12 cellular contexts compared by ENCODE assay signal in the genomic region with DNA sequence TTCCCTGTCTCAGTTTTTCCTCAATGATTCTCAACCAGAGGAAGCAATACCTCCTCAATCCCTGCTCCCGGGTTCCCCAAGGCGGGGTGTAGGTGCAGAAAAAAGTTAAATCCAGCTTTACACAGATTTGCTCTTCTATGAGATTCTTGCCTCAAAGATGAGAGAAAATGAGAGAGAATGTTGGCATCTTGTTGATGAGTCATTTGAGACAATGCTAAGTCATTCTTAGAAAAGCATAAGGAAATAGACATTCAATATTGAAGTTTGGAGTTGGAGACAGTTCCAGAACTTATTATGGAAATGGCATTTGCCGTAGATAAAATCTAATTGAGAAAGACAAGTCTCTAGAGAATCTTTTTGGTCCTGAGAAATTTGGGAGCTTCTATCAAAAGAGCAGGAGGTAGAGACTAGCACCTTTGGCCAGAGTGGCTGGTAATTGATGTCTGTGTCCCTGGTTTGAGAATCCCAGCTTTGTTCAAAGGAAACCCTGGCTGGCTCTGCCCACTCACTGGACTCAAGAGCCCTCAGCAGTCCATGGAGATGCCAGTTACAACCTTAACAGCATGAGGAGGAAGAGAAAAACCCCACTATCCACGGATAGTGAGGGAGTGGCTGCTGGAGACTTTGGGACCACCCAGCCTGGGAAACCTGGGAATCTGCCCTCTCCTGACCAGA.
DNase-seq lines count a peak whose midpoint lies in the region; ATAC-seq, FAIRE-seq and TF ChIP-seq lines count a peak whose summit lies in the region.
"Had no signal": no experiment of that assay in that cellular context is flagged by ENCODE, and none has a peak within 500 bp of the region (broad histone marks: within the 10 kb centered on the region; RNA-seq: fewer than 3 reads in every experiment).

No MANE protein-coding gene starts in this region.

- 53% methylated on average over 4 of the region's 4 CpGs for WGBS in A549 (ENCODE audit: missing lambda C conversion rate)

- CTCF ChIA-PET in A549 (lab: Yijun Ruan, JAX), result interaction anchor here (0.9 to 1.3 kb wide), 2 partner anchors 13 to 14 kb away, joined by 3 read pairs; no protein-coding TSS in a partner anchor

- peak in 1 of 2 experiments; percentile 56 for DNase-seq in A549 (ENCODE audit: low read depth in 1 of 2, low spot score in 1 of 2)
- DNase-seq in HS-5 (ENCODE audit: low read depth), result peak; percentile 73
- peak; percentile 48 for DNase-seq in astrocyte of the spinal cord (ENCODE audit: low read depth, low spot score)
- DNase-seq in kidney, result no peak
- no peak for DNase-seq in stimulated activated CD4-positive, alpha-beta T cell treated with anti-CD3 and anti-CD28 coated beads, Interleukin-2, amount 100 ng/mL, for 48 hours
- no peak for DNase-seq in inferior parietal cortex (ENCODE audit: extremely low spot score)
- no peak for DNase-seq in DMS79 treated with DMSO at 0.1 percent for 48 hours (lab: John Stamatoyannopoulos, UW)
- DNase-seq in retina, result no peak
- DNase-seq: activated CD4-positive, alpha-beta T cell treated with anti-CD3 and anti-CD28 coated beads for 36 hours; KG1; NCI-H2227 treated with DMSO at 0.1 percent for 48 hours had no signal

- H3K9ac ChIP-seq in kidney (ENCODE audit: low read length in 2 of 2), result no peak overlapping the region
- H3K9ac ChIP-seq: parathyroid adenoma had no signal

- POLR2A ChIA-PET in A549 (lab: Yijun Ruan, JAX), result no interaction called here

- ATAC-seq in A549, result peak; percentile 9 to 53; a peak in 3 of 6 replicates
- ATAC-seq: activated CD4-positive, alpha-beta T cell treated with anti-CD3 and anti-CD28 coated beads for 36 hours had no signal

- H3K4me3 ChIP-seq in A549 (no peak overlapping the region), astrocyte of the spinal cord (ENCODE audit: low read depth, low read length) (no peak overlapping the region), kidney (ENCODE audit: low read length in 2 of 2) (no peak overlapping the region)

- FAIRE-seq in A549 (lab: Jason Lieb, UNC), result no peak
- FAIRE-seq in kidney (lab: Jason Lieb, UNC), result no peak

- no peak for TF ChIP-seq CTCF in A549 (IDR thresholded peaks at IDR 0.05)
- TF ChIP-seq CTCF in astrocyte of the spinal cord (IDR thresholded peaks at IDR 0.05; ENCODE audit: low read depth, low read length), result no peak
- no peak for TF ChIP-seq CTCF in kidney (IDR thresholded peaks at IDR 0.05; ENCODE audit: borderline replicate concordance, extremely low read depth, insufficient read depth)

- H3K27ac ChIP-seq in A549, result peak overlapping the region; percentile 90 to 92
- peak overlapping the region; percentile 18 to 65 for H3K27ac ChIP-seq in kidney (ENCODE audit: low read depth in 2 of 2, low read length in 2 of 2)
- H3K27ac ChIP-seq: parathyroid adenoma had no signal

- H3K4me1 ChIP-seq in A549 (peaks cover 30% of the 10 kb centered on the region), kidney (ENCODE audit: control insufficient read depth in 1 of 2, insufficient read depth in 1 of 2, low read depth in 1 of 2, low read length in 2 of 2) (peaks cover 5 to 10% of the 10 kb centered on the region in 2 donors)
- H3K4me1 ChIP-seq: parathyroid adenoma had no signal

- H3K4me2 ChIP-seq in A549, result peak overlapping the region; percentile 66

- H3K9me3 ChIP-seq in A549, result peaks cover 21% of the 10 kb centered on the region; the same call in 2 of the 3 replicates
- no peaks in the 10 kb centered on the region for H3K9me3 ChIP-seq in kidney (ENCODE audit: control insufficient read depth in 1 of 2, low read length in 2 of 2)

- no peak for TF ChIP-seq RAD21 in A549 (conservative IDR thresholded peaks at IDR 0.05 in 1 of 2, IDR thresholded peaks at IDR 0.05 in 1 of 2)

- in situ Hi-C loops in astrocyte of the spinal cord (cut with HindIII; ENCODE audit: low sequenced_read_pairs), result no loop called here

- no peak for TF ChIP-seq POLR2A in A549 (IDR thresholded peaks at IDR 0.05; ENCODE audit: low read length)

- intact Hi-C loops in kidney (cut with DNase I), result no loop called here

- H3K36me3 ChIP-seq in kidney (ENCODE audit: control insufficient read depth in 1 of 2, insufficient read depth in 2 of 2, low read length in 2 of 2), result no peaks in the 10 kb centered on the region

- no peak for TF ChIP-seq EP300 in A549 (IDR thresholded peaks at IDR 0.05)

TF ChIP-seq in A549, 52 proteins besides CTCF, POLR2A, EP300 and RAD21:
- TF ChIP-seq ZSCAN20 (CRISPR knock-in tag; IDR thresholded peaks at IDR 0.05) (0 out of 2 replicates have a peak, but pooled peaks have one; percentile 65), RFX5 (IDR thresholded peaks at IDR 0.05) (no peak), KDM5A (IDR thresholded peaks at IDR 0.05) (no peak), MAZ (IDR thresholded peaks at IDR 0.05; ENCODE audit: borderline replicate concordance, low read depth, low read length) (no peak), FOSL2 (IDR thresholded peaks at IDR 0.05) (0 out of 2 replicates have a peak, but pooled peaks have one; percentile 12), FOSL2 (CRISPR knock-in tag; IDR thresholded peaks at IDR 0.05) (peak; percentile 86), SREBF2 (IDR thresholded peaks at IDR 0.05) (no peak), HOXA7 (CRISPR knock-in tag; IDR thresholded peaks at IDR 0.05) (no peak), POLR2AphosphoS2 (conservative IDR thresholded peaks at IDR 0.05; ENCODE audit: low read length) (no peak), MAFK (IDR thresholded peaks at IDR 0.05; ENCODE audit: partially characterized antibody) (peak; percentile 80), EHMT2 (IDR thresholded peaks at IDR 0.05; ENCODE audit: low read depth) (no peak), JUNB (IDR thresholded peaks at IDR 0.05) (0 out of 2 replicates have a peak, but pooled peaks have one; percentile 29), BHLHE40 (IDR thresholded peaks at IDR 0.05; ENCODE audit: low read depth, low read length) (no peak), HOXB5 (CRISPR knock-in tag; IDR thresholded peaks at IDR 0.05) (no peak)

Comparison
In these comparisons a context has a peak if more than half of its experiments do, and no peak if none do; other contexts are left out.
1. DNase-seq: peak in HS-5 (single experiment) and astrocyte of the spinal cord (single experiment); none in kidney (single experiment), stimulated activated CD4-positive, alpha-beta T cell treated with anti-CD3 and anti-CD28 coated beads, Interleukin-2, amount 100 ng/mL, for 48 hours (0 of 2), inferior parietal cortex (single experiment), DMS79 treated with DMSO at 0.1 percent for 48 hours (single experiment) and retina (single experiment).